Comparison of ENCODE assay signal across 31 cellular contexts in genomic region chr16:1068451-1068850, GRCh38. TPM values are rescaled to one million over a fixed set of nuclear protein-coding genes. Genes with fewer than 3 reads are reported as not detected.
"Had no signal": no experiment of that assay in that cellular context is flagged by ENCODE, and none has a peak within 500 bp of the region (broad histone marks: within the 10 kb centered on the region; RNA-seq: fewer than 3 reads in every experiment).

No MANE protein-coding gene starts in this region.

- ATAC-seq: T-helper 17 cell had no signal

- H3K4me1 ChIP-seq: adrenal gland, colonic mucosa, Peyer's patch had no signal

- DNase-seq: activated CD4-positive, alpha-beta memory T cell treated with anti-CD3 and anti-CD28 coated beads, Interleukin-2, amount 10 ng/mL, durations not matched to agents 7 days and 5 days; activated CD4-positive, alpha-beta T cell treated with anti-CD3 and anti-CD28 coated beads, Interleukin-2, amount 50 U/mL, for 1 hour; activated CD4-positive, CD25-positive, alpha-beta regulatory T cell; activated gamma-delta T cell; activated naive CD4-positive, alpha-beta T cell treated with anti-CD3 and anti-CD28 coated beads, Interleukin-2, amount 50 U/mL, for 16 hours; activated naive CD8-positive, alpha-beta T cell treated with anti-CD3 and anti-CD28 coated beads, Interleukin-2, amount 10 ng/mL, durations not matched to agents 7 days and 5 days; activated T-cell treated with anti-CD3 and anti-CD28 coated beads for 4 hours; adrenal gland; anterior cingulate cortex; colonic mucosa; KG1; MV-4-11; NCI-H1092 treated with DMSO at 0.1 percent for 48 hours; NCI-H1417 treated with DMSO at 0.1 percent for 48 hours; NCI-H1694; NCI-H2029; NCI-H526 treated with DMSO at 0.1 percent for 48 hours; NK-92 treated with Interleukin-12 subunit alpha and Interleukin-12 subunit beta, amount 100 ng/mL, for 24 hours; OCI-M1; Peyer's patch; Right ventricle myocardium superior; SJCRH30; T-helper 17 cell; T-helper 9 cell had no signal

- H3K36me3 ChIP-seq: adrenal gland, colonic mucosa, Peyer's patch, SJCRH30 had no signal

- H3K9me3 ChIP-seq: adrenal gland, colonic mucosa, Peyer's patch, SJCRH30 had no signal

- H3K27ac ChIP-seq: adrenal gland, colonic mucosa, Peyer's patch, RWPE1, SJCRH30 had no signal

- H3K4me3 ChIP-seq: adrenal gland, colonic mucosa, Peyer's patch, SJCRH30 had no signal

RNA-seq across cellular contexts. Expression of gene SSTR5, which starts 4.1 kb away (rescaled TPM):
- total RNA-seq: activated CD4-positive, alpha-beta memory T cell treated with anti-CD3 and anti-CD28 coated beads, Interleukin-2, amount 10 ng/mL, durations not matched to agents 7 days and 5 days; activated CD8-positive, alpha-beta memory T cell treated with anti-CD3 and anti-CD28 coated beads for 36 hours; activated naive CD8-positive, alpha-beta T cell treated with anti-CD3 and anti-CD28 coated beads, Interleukin-2, amount 10 ng/mL, durations not matched to agents 7 days and 5 days; activated T-helper 17 cell treated with anti-CD3 and anti-CD28 coated beads, Interleukin-2, amount 50 U/mL, for 72 hours; cerebellum; MCF 10A; T-helper 17 cell had no signal

RNA-seq across cellular contexts. Expression of gene C1QTNF8, which starts 27.6 kb away (rescaled TPM):
- total RNA-seq: activated CD4-positive, alpha-beta memory T cell treated with anti-CD3 and anti-CD28 coated beads, Interleukin-2, amount 10 ng/mL, durations not matched to agents 7 days and 5 days; activated CD8-positive, alpha-beta memory T cell treated with anti-CD3 and anti-CD28 coated beads for 36 hours; activated naive CD8-positive, alpha-beta T cell treated with anti-CD3 and anti-CD28 coated beads, Interleukin-2, amount 10 ng/mL, durations not matched to agents 7 days and 5 days; activated T-helper 17 cell treated with anti-CD3 and anti-CD28 coated beads, Interleukin-2, amount 50 U/mL, for 72 hours; cardiac septum; cerebellum; colonic mucosa; LHCN-M2; MCF 10A; Peyer's patch; SJCRH30; T-helper 17 cell had no signal
